Comparison of ENCODE assay signal across 8 cellular contexts in genomic region chr17:55751720-55752250, GRCh38. TPM values are rescaled to one million over a fixed set of nuclear protein-coding genes. Genes with fewer than 3 reads are reported as not detected.
DNase-seq lines count a peak whose midpoint lies in the region; ATAC-seq and TF ChIP-seq lines count a peak whose summit lies in the region.

No MANE protein-coding gene starts in this region.

- H3K27me3 ChIP-seq in naive thymus-derived CD4-positive, alpha-beta T cell (ENCODE audit: control insufficient read depth in 2 of 2, insufficient read depth in 2 of 2, low read length in 2 of 2): no peaks in the 10 kb centered on the region

- no peak for ATAC-seq in naive thymus-derived CD4-positive, alpha-beta T cell
- ATAC-seq in HG03442 (IDR thresholded peaks at IDR 0.05; ENCODE audit: unreplicated experiment) (no peak), HG03521 (IDR thresholded peaks at IDR 0.05; ENCODE audit: unreplicated experiment) (no peak)

- H3K4me1 Mint-ChIP-seq in dendritic cell treated with granulocyte-macrophage colony-stimulating factor and Interleukin-4, amounts not matched to agents 40 ng/mL and 50 ng/mL, for 4 days (ENCODE audit: low read depth): peaks cover 23% of the 10 kb centered on the region
- H3K4me1 Mint-ChIP-seq in naive thymus-derived CD4-positive, alpha-beta T cell: peaks cover 7 to 26% (median 19%) of the 10 kb centered on the region in 7 donors

- H3K9me3 Mint-ChIP-seq in dendritic cell treated with granulocyte-macrophage colony-stimulating factor and Interleukin-4, amounts not matched to agents 40 ng/mL and 50 ng/mL, for 4 days: no peaks in the 10 kb centered on the region
- H3K9me3 Mint-ChIP-seq in naive thymus-derived CD4-positive, alpha-beta T cell: no peaks in the 10 kb centered on the region

- intact Hi-C loops in dendritic cell treated with granulocyte-macrophage colony-stimulating factor and Interleukin-4, amounts not matched to agents 40 ng/mL and 50 ng/mL, for 4 days (cut with micrococcal nuclease): loop anchor here (10.0 kb wide), 1 partner anchor 777 kb away; no protein-coding TSS in a partner anchor
- intact Hi-C loops in naive thymus-derived CD4-positive, alpha-beta T cell (cut with micrococcal nuclease): loop anchor here (1.0 to 10.0 kb wide), 4 partner anchors 329 to 1081 kb away; partner anchors contain the start of genes C17orf67 (in 1 of the 2), COX11 (in 1 of the 2), DGKE (in 1 of the 2) and HLF (in 1 of the 2)

- CTCF ChIA-PET in naive thymus-derived CD4-positive, alpha-beta T cell (lab: Charles Lee): no interaction called here

- peak overlapping the region; percentile 52 for H3K27ac ChIP-seq in naive thymus-derived CD4-positive, alpha-beta T cell (ENCODE audit: low read depth, low read length)

- DNase-seq in AG09309 (ENCODE audit: low read depth) (no peak), NCI-H146 (lab: John Stamatoyannopoulos, UW) (no peak)
- no peak for DNase-seq in Jurkat, Clone E6-1 (ENCODE audit: low read depth, low spot score)
- peak in 1 of 9 donors; percentile 2 for DNase-seq in naive thymus-derived CD4-positive, alpha-beta T cell
- DNase-seq in central memory CD4-positive, alpha-beta T cell: no peak

- H3K9me3 ChIP-seq in naive thymus-derived CD4-positive, alpha-beta T cell (ENCODE audit: control insufficient read depth in 2 of 3, low read length in 3 of 3): no peaks in the 10 kb centered on the region

- peaks cover 0 to 5% of the 10 kb centered on the region in 2 donors for H3K4me1 ChIP-seq in naive thymus-derived CD4-positive, alpha-beta T cell (ENCODE audit: control insufficient read depth in 2 of 2, insufficient read depth in 2 of 2, low read length in 2 of 2)

- peaks cover 0 to 5% (median 0%) of the 10 kb centered on the region in 3 experiments for H3K36me3 ChIP-seq in naive thymus-derived CD4-positive, alpha-beta T cell (ENCODE audit: control insufficient read depth in 2 of 3, insufficient read depth in 3 of 3, low read length in 3 of 3)

- peak overlapping the region; percentile 75 for H3K4me3 ChIP-seq in AG09309 (ENCODE audit: control insufficient read depth, low read depth, low read length)
- H3K4me3 ChIP-seq in Jurkat, Clone E6-1 (ENCODE audit: low read length): peak overlapping the region; percentile 76
- peak overlapping the region; percentile 71 for H3K4me3 ChIP-seq in naive thymus-derived CD4-positive, alpha-beta T cell (ENCODE audit: low read length)

- POLR2A ChIA-PET in naive thymus-derived CD4-positive, alpha-beta T cell (lab: Charles Lee): no interaction called here

- TF ChIP-seq CTCF in AG09309 (IDR thresholded peaks at IDR 0.05; ENCODE audit: control insufficient read depth, insufficient read depth, low read depth, low read length, missing control alignments): no peak

- peak overlapping the region; percentile 85 for H3K27ac Mint-ChIP-seq in dendritic cell treated with granulocyte-macrophage colony-stimulating factor and Interleukin-4, amounts not matched to agents 40 ng/mL and 50 ng/mL, for 4 days
- peak overlapping the region; percentile 11 to 89 (median 39) for H3K27ac Mint-ChIP-seq in naive thymus-derived CD4-positive, alpha-beta T cell

- peaks cover 23% of the 10 kb centered on the region for H3K36me3 Mint-ChIP-seq in dendritic cell treated with granulocyte-macrophage colony-stimulating factor and Interleukin-4, amounts not matched to agents 40 ng/mL and 50 ng/mL, for 4 days (ENCODE audit: low read depth)
- peaks cover 0 to 8% (median 0%) of the 10 kb centered on the region in 5 donors for H3K36me3 Mint-ChIP-seq in naive thymus-derived CD4-positive, alpha-beta T cell

- no peaks in the 10 kb centered on the region for H3K27me3 Mint-ChIP-seq in dendritic cell treated with granulocyte-macrophage colony-stimulating factor and Interleukin-4, amounts not matched to agents 40 ng/mL and 50 ng/mL, for 4 days
- H3K27me3 Mint-ChIP-seq in naive thymus-derived CD4-positive, alpha-beta T cell: peaks cover 12 to 31% (median 14%) of the 10 kb centered on the region in 5 donors

- H3K4me3 Mint-ChIP-seq in dendritic cell treated with granulocyte-macrophage colony-stimulating factor and Interleukin-4, amounts not matched to agents 40 ng/mL and 50 ng/mL, for 4 days: peak overlapping the region; percentile 85
- peak overlapping the region; percentile 72 to 90 (median 86) for H3K4me3 Mint-ChIP-seq in naive thymus-derived CD4-positive, alpha-beta T cell

RNA-seq across cellular contexts. Expression of gene PCTP, which starts 0.9 kb away (rescaled TPM):
- polyA plus RNA-seq in Jurkat, Clone E6-1 (2012; ENCODE audit: insufficient read depth, insufficient read length): 13.6 TPM
- total RNA-seq in naive thymus-derived CD4-positive, alpha-beta T cell: 1 to 10 TPM; 2.7 to 7.4 (median 3.5) TPM
- polyA plus RNA-seq in naive thymus-derived CD4-positive, alpha-beta T cell: 1 to 10 TPM; 1.2 to 1.9 TPM

RNA-seq across cellular contexts. Expression of gene TMEM100, which starts 29.1 kb away (rescaled TPM):
- polyA plus RNA-seq in Jurkat, Clone E6-1 (2012; ENCODE audit: insufficient read depth, insufficient read length): not detected
- total RNA-seq in naive thymus-derived CD4-positive, alpha-beta T cell: not detected
- polyA plus RNA-seq in naive thymus-derived CD4-positive, alpha-beta T cell: not detected
